10 cellular contexts compared by ENCODE assay signal in genomic region chr20:17964073-17964472, GRCh38. TPM values are rescaled to one million over a fixed set of nuclear protein-coding genes. Genes with fewer than 3 reads are reported as not detected.
A peak's percentile ranks its signal among the peaks of the same experiment; 100 is the strongest.
DNase-seq lines count a peak whose midpoint lies in the region; ATAC-seq and TF ChIP-seq lines count a peak whose summit lies in the region.
"Had no signal": no experiment of that assay in that cellular context is flagged by ENCODE, and none has a peak within 500 bp of the region (broad histone marks: within the 10 kb centered on the region; RNA-seq: fewer than 3 reads in every experiment).

No MANE protein-coding gene starts in this region.

- H3K79me1 ChIP-seq in mesenchymal stem cell (replicated peaks; ENCODE audit: low read length, poor library complexity, severe bottlenecking): no peaks in the 10 kb centered on the region

- no peaks in the 10 kb centered on the region for H3K9me2 ChIP-seq in GM23338 (ENCODE audit: insufficient read depth)
- H3K9me2 ChIP-seq: SK-N-SH had no signal

- 86% methylated on average over 1 of the region's 1 CpG for WGBS in mesenchymal stem cell

- peak overlapping the region; percentile 77 for H3K4me2 ChIP-seq in GM23338
- no peak overlapping the region for H3K4me2 ChIP-seq in mesenchymal stem cell (ENCODE audit: low read length, poor library complexity, severe bottlenecking)

- no peak overlapping the region for H3K18ac ChIP-seq in mesenchymal stem cell (ENCODE audit: low read depth in 1 of 2, low read length in 2 of 2)

- H3K4me1 ChIP-seq in ACC112 (ENCODE audit: control insufficient read depth, insufficient read depth, low read length, unreplicated experiment) (peaks cover 64% of the 10 kb centered on the region), GM23338 (ENCODE audit: insufficient read depth) (peaks cover 72% of the 10 kb centered on the region), mesenchymal stem cell (ENCODE audit: control insufficient read depth, insufficient read depth, low read depth, low read length) (peaks cover 16% of the 10 kb centered on the region)

- H2BK15ac ChIP-seq in mesenchymal stem cell (ENCODE audit: low read depth, poor library complexity, severe bottlenecking): no peak overlapping the region

- no peak overlapping the region for H2BK120ac ChIP-seq in mesenchymal stem cell (ENCODE audit: low read depth, low read length)

- H3K27ac Mint-ChIP-seq in GM23338: peak overlapping the region; percentile 77
- peak overlapping the region; percentile 91 for H3K27ac Mint-ChIP-seq in activated CD4-positive, alpha-beta memory T cell treated with anti-CD3 and anti-CD28 coated beads, Interleukin-2, amount 10 ng/mL, durations not matched to agents 7 days and 5 days

- H3K4me3 Mint-ChIP-seq in GM23338: peak overlapping the region; percentile 84
- peak overlapping the region; percentile 97 for H3K4me3 Mint-ChIP-seq in activated CD4-positive, alpha-beta memory T cell treated with anti-CD3 and anti-CD28 coated beads, Interleukin-2, amount 10 ng/mL, durations not matched to agents 7 days and 5 days

- H3K36me3 ChIP-seq in ACC112 (ENCODE audit: insufficient read depth, low read length): peaks cover 7% of the 10 kb centered on the region; the same call in 1 of the 2 replicates
- no peaks in the 10 kb centered on the region; the same call in 1 of the 2 replicates for H3K36me3 ChIP-seq in GM23338 (ENCODE audit: insufficient read depth)
- peaks cover 4 to 7% of the 10 kb centered on the region in 2 experiments for H3K36me3 ChIP-seq in mesenchymal stem cell (ENCODE audit: control insufficient read depth in 1 of 2, insufficient read depth in 2 of 2, low read depth in 1 of 2, low read length in 2 of 2)

- H4K20me1 ChIP-seq in GM23338 (replicated peaks; ENCODE audit: insufficient read depth): peaks cover 75% of the 10 kb centered on the region

- H2BK5ac ChIP-seq in mesenchymal stem cell (ENCODE audit: low read depth, low read length, poor library complexity, severe bottlenecking): no peak overlapping the region

- H3K36me3 Mint-ChIP-seq in GM23338 (ENCODE audit: low read depth): peaks cover 76% of the 10 kb centered on the region
- peaks cover 81% of the 10 kb centered on the region for H3K36me3 Mint-ChIP-seq in activated CD4-positive, alpha-beta memory T cell treated with anti-CD3 and anti-CD28 coated beads, Interleukin-2, amount 10 ng/mL, durations not matched to agents 7 days and 5 days (ENCODE audit: low read depth)

- H3K27ac ChIP-seq in ACC112 (ENCODE audit: low read depth, low read length): no peak overlapping the region
- peak overlapping the region; percentile 98 for H3K27ac ChIP-seq in GM23338 (ENCODE audit: low read depth)
- no peak overlapping the region for H3K27ac ChIP-seq in mesenchymal stem cell (ENCODE audit: low read length, poor library complexity, severe bottlenecking)

- no peak overlapping the region for H2BK12ac ChIP-seq in mesenchymal stem cell (ENCODE audit: low read length in 2 of 2)

- POLR2A ChIA-PET in activated CD4-positive, alpha-beta memory T cell treated with anti-CD3 and anti-CD28 coated beads, Interleukin-2, amount 10 ng/mL, durations not matched to agents 7 days and 5 days (lab: Charles Lee): interaction anchor here (1.0 to 15.3 kb wide), 6 partner anchors 10 to 459 kb away, joined by 3 to 353 read pairs (median 12); partner anchors contain the start of gene RRBP1

- no peaks in the 10 kb centered on the region for H3K27me3 ChIP-seq in ACC112 (ENCODE audit: insufficient read depth, low read length)
- H3K27me3 ChIP-seq in GM23338 (ENCODE audit: insufficient read depth): no peaks in the 10 kb centered on the region
- H3K27me3 ChIP-seq in mesenchymal stem cell (ENCODE audit: control insufficient read depth in 1 of 2, insufficient read depth in 1 of 2, low read length in 2 of 2): no peaks in the 10 kb centered on the region

- H3K9me3 ChIP-seq in mesenchymal stem cell (ENCODE audit: control insufficient read depth, low read length): no peaks in the 10 kb centered on the region
- H3K9me3 ChIP-seq: SK-N-SH had no signal

- no peak overlapping the region for H2AFZ ChIP-seq in ACC112 (ENCODE audit: low read length, unreplicated experiment)
- H2AFZ ChIP-seq in GM23338: no peak overlapping the region
- no peak overlapping the region for H2AFZ ChIP-seq in mesenchymal stem cell (ENCODE audit: low read depth, low read length)

- H3K14ac ChIP-seq in mesenchymal stem cell (ENCODE audit: low read length in 2 of 2): no peak overlapping the region

- peaks cover 5% of the 10 kb centered on the region; the same call in 2 of the 3 replicates for H3K9me3 Mint-ChIP-seq in GM23338
- no peaks in the 10 kb centered on the region for H3K9me3 Mint-ChIP-seq in activated CD4-positive, alpha-beta memory T cell treated with anti-CD3 and anti-CD28 coated beads, Interleukin-2, amount 10 ng/mL, durations not matched to agents 7 days and 5 days

- peak overlapping the region; percentile 31 for H2AK5ac ChIP-seq in mesenchymal stem cell (ENCODE audit: low read length, severe bottlenecking)

- H3K79me2 ChIP-seq in ACC112 (ENCODE audit: control insufficient read depth, insufficient read depth, low read length, unreplicated experiment) (peaks cover 96% of the 10 kb centered on the region), GM23338 (replicated peaks; ENCODE audit: insufficient read depth) (peaks cover 96% of the 10 kb centered on the region)

- no peak overlapping the region for H3K23ac ChIP-seq in mesenchymal stem cell (ENCODE audit: low read length in 2 of 2)

- ATAC-seq in GM23338 (no peak), left lobe of liver (no peak)

- CTCF ChIA-PET in activated CD4-positive, alpha-beta memory T cell treated with anti-CD3 and anti-CD28 coated beads, Interleukin-2, amount 10 ng/mL, durations not matched to agents 7 days and 5 days (lab: Charles Lee): interaction anchor here (1.2 to 2.9 kb wide), 4 partner anchors 25 to 459 kb away, joined by 4 to 13 read pairs (median 6); partner anchors contain the start of gene RRBP1

- H3K4ac ChIP-seq in mesenchymal stem cell (ENCODE audit: low read depth in 1 of 2, low read length in 2 of 2): no peak overlapping the region

- H3K4me1 Mint-ChIP-seq in GM23338: peaks cover 68% of the 10 kb centered on the region
- H3K4me1 Mint-ChIP-seq in activated CD4-positive, alpha-beta memory T cell treated with anti-CD3 and anti-CD28 coated beads, Interleukin-2, amount 10 ng/mL, durations not matched to agents 7 days and 5 days: peaks cover 59% of the 10 kb centered on the region

- H3K4me3 ChIP-seq in ACC112 (ENCODE audit: low read depth, low read length) (peak overlapping the region; percentile 96), GM23338 (peak overlapping the region; percentile 70), mesenchymal stem cell (ENCODE audit: insufficient read depth in 1 of 2, low read depth in 1 of 2, low read length in 2 of 2) (no peak overlapping the region)

- no peak for TF ChIP-seq CTCF in GM23338 (conservative IDR thresholded peaks at IDR 0.05; ENCODE audit: low read depth in 2 of 2)

- 0 out of 2 replicates have a peak, but pooled peaks cover 3% of the 10 kb centered on the region for H3F3A ChIP-seq in GM23338 (replicated peaks; ENCODE audit: low read depth)

- H4K91ac ChIP-seq in mesenchymal stem cell (ENCODE audit: low read length): no peak overlapping the region

- H3K27me3 Mint-ChIP-seq in GM23338 (ENCODE audit: insufficient read depth, low read depth, poor library complexity): peaks cover 23% of the 10 kb centered on the region
- no peaks in the 10 kb centered on the region for H3K27me3 Mint-ChIP-seq in activated CD4-positive, alpha-beta memory T cell treated with anti-CD3 and anti-CD28 coated beads, Interleukin-2, amount 10 ng/mL, durations not matched to agents 7 days and 5 days

- DNase-seq in GM23338 (ENCODE audit: low spot score) (no peak), mesenchymal stem cell (no peak), NCI-H82 (lab: John Stamatoyannopoulos, UW) (no peak), cortex of kidney (lab: John Stamatoyannopoulos, UW) (no peak), hippocampal formation (lab: John Stamatoyannopoulos, UW) (no peak), left lobe of liver (ENCODE audit: low spot score) (no peak)
- DNase-seq in activated CD4-positive, alpha-beta memory T cell treated with anti-CD3 and anti-CD28 coated beads, Interleukin-2, amount 10 ng/mL, durations not matched to agents 7 days and 5 days: no peak
- DNase-seq: NCI-H2171, SK-N-SH had no signal

- peak overlapping the region; percentile 41 for H4K8ac ChIP-seq in mesenchymal stem cell (ENCODE audit: low read length)

- peak overlapping the region; percentile 99 for H3K9ac ChIP-seq in mesenchymal stem cell (ENCODE audit: low read length)
- H3K9ac ChIP-seq: SK-N-SH had no signal

TF ChIP-seq in GM23338, 12 proteins besides CTCF, POLR2A, EP300 and RAD21:
- TF ChIP-seq POLR2AphosphoS5 (IDR thresholded peaks at IDR 0.05; ENCODE audit: low read depth): no peak

RNA-seq across cellular contexts. Expression of gene SNX5, which starts 4.5 kb away (rescaled TPM):
- 269 and 287 TPM in 2 replicates for total RNA-seq in GM23338 (2014; rRNA removed; shearing (Covaris generic))
- 154 and 167 TPM in 2 replicates for polyA plus RNA-seq in GM23338 (2016; fragmentation: Nextera tagmentation; extraction: Ambion mirVana)
- 100 to 1,000 TPM; 236 to 250 TPM for total RNA-seq in activated CD4-positive, alpha-beta memory T cell treated with anti-CD3 and anti-CD28 coated beads, Interleukin-2, amount 10 ng/mL, durations not matched to agents 7 days and 5 days
- polyA plus RNA-seq in mesenchymal stem cell (2013, experiment 1 of 2): 76.3 TPM
- 76.9 TPM for polyA plus RNA-seq in mesenchymal stem cell (2013, experiment 2 of 2)
- 29.2 TPM for total RNA-seq in left lobe of liver

RNA-seq across cellular contexts. Expression of gene MGME1, which starts 4.7 kb away (rescaled TPM):
- total RNA-seq in GM23338 (2014; rRNA removed; shearing (Covaris generic)): 41.5 and 43.1 TPM in 2 replicates
- 55.2 and 56.9 TPM in 2 replicates for polyA plus RNA-seq in GM23338 (2016; fragmentation: Nextera tagmentation; extraction: Ambion mirVana)
- 10 to 100 TPM; 53.9 to 56.7 TPM for total RNA-seq in activated CD4-positive, alpha-beta memory T cell treated with anti-CD3 and anti-CD28 coated beads, Interleukin-2, amount 10 ng/mL, durations not matched to agents 7 days and 5 days
- 14.6 TPM for polyA plus RNA-seq in mesenchymal stem cell (2013, experiment 1 of 2)
- polyA plus RNA-seq in mesenchymal stem cell (2013, experiment 2 of 2): 13.8 TPM
- 5.7 TPM for total RNA-seq in left lobe of liver

Comparison
In these comparisons a context has a peak if more than half of its experiments do, and no peak if none do; other contexts are left out.
1. H3K4me3 ChIP-seq: peak in ACC112 (single experiment) and GM23338 (single experiment); none in mesenchymal stem cell (0 of 2).